21 cellular contexts compared by ENCODE assay signal in the genomic region with DNA sequence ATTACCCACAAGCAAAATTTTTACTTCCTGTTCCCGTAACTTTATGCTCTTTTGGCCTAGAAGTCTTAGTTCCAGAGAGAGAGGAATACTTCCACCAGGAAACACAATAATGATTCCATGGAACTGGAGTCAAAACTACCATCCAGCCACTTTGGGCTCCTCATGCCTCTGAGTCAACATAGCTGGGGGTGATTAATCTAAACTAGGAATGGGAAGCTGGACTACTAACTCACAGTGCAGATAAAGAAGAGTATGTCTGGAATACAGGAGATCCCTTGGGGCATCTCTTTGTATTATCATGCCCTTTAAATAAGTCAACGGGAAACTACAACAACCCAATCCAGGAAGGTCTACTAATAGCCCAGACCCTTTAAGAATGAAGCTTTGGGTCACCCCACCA.
"Had no signal": no experiment of that assay in that cellular context is flagged by ENCODE, and none has a peak within 500 bp of the region (broad histone marks: within the 10 kb centered on the region; RNA-seq: fewer than 3 reads in every experiment).

No MANE protein-coding gene starts in this region.

- H3K27ac Mint-ChIP-seq: activated CD4-positive, alpha-beta memory T cell treated with anti-CD3 and anti-CD28 coated beads, Interleukin-2, amount 10 ng/mL, durations not matched to agents 7 days and 5 days; activated CD4-positive, alpha-beta T cell treated with anti-CD3 and anti-CD28 coated beads for 36 hours; activated naive CD4-positive, alpha-beta T cell treated with anti-CD3 and anti-CD28 coated beads, Interleukin-2, amount 50 U/mL, for 24 hours; memory B cell; natural killer cell; T-helper 17 cell had no signal

- H3K4me1 ChIP-seq: prostate gland had no signal

- H3K4me3 Mint-ChIP-seq: activated CD4-positive, alpha-beta memory T cell treated with anti-CD3 and anti-CD28 coated beads, Interleukin-2, amount 10 ng/mL, durations not matched to agents 7 days and 5 days; activated CD4-positive, alpha-beta T cell treated with anti-CD3 and anti-CD28 coated beads for 36 hours; activated naive CD4-positive, alpha-beta T cell treated with anti-CD3 and anti-CD28 coated beads, Interleukin-2, amount 50 U/mL, for 24 hours; activated T-cell treated with anti-CD3 and anti-CD28 coated beads, Interleukin-2, amount 50 U/mL, for 4 hours; memory B cell; natural killer cell; T-helper 17 cell had no signal

- ATAC-seq: activated CD4-positive, alpha-beta T cell treated with anti-CD3 and anti-CD28 coated beads for 36 hours; activated T-cell treated with anti-CD3 and anti-CD28 coated beads, Interleukin-2, amount 50 U/mL, for 4 hours; body of pancreas; left ventricle myocardium superior; natural killer cell; right cardiac atrium; T-helper 17 cell had no signal

- H3K9me3 Mint-ChIP-seq: activated CD4-positive, alpha-beta memory T cell treated with anti-CD3 and anti-CD28 coated beads, Interleukin-2, amount 10 ng/mL, durations not matched to agents 7 days and 5 days; activated naive CD4-positive, alpha-beta T cell treated with anti-CD3 and anti-CD28 coated beads, Interleukin-2, amount 50 U/mL, for 24 hours; activated T-cell treated with anti-CD3 and anti-CD28 coated beads, Interleukin-2, amount 50 U/mL, for 4 hours; memory B cell; natural killer cell had no signal

- H3K27ac ChIP-seq: body of pancreas, coronary artery, hepatocyte, prostate gland, tibial nerve had no signal

- H3K4me3 ChIP-seq: body of pancreas, coronary artery, hepatocyte, prostate gland, tibial nerve had no signal

- H3K4me2 ChIP-seq: hepatocyte had no signal

- H3K36me3 Mint-ChIP-seq: natural killer cell had no signal

- H3K9me3 ChIP-seq: body of pancreas, prostate gland, tibial nerve had no signal

- H3K36me3 ChIP-seq: prostate gland had no signal

- H2AFZ ChIP-seq: hepatocyte had no signal

- H3K27me3 ChIP-seq: body of pancreas, hepatocyte, tibial nerve had no signal

- DNase-seq: activated CD4-positive, alpha-beta memory T cell treated with anti-CD3 and anti-CD28 coated beads, Interleukin-2, amount 10 ng/mL, durations not matched to agents 7 days and 5 days; activated CD4-positive, alpha-beta T cell treated with anti-CD3 and anti-CD28 coated beads for 36 hours; activated effector memory CD4-positive, alpha-beta T cell treated with anti-CD3 and anti-CD28 coated beads, Interleukin-2, amount 50 U/mL, for 16 hours; activated T-cell treated with anti-CD3 and anti-CD28 coated beads, Interleukin-2, amount 50 U/mL, for 4 hours; body of pancreas; central memory CD4-positive, alpha-beta T cell; effector CD4-positive, alpha-beta T cell; kidney; left ventricle myocardium superior; natural killer cell; right cardiac atrium; small intestine; stimulated activated CD4-positive, alpha-beta T cell treated with anti-CD3 and anti-CD28 coated beads, Interleukin-4, amount 100 ng/mL, for 24 hours; stimulated activated naive CD4-positive, alpha-beta T cell; T-helper 17 cell had no signal

- FAIRE-seq: kidney, small intestine had no signal

- H3K27me3 Mint-ChIP-seq: activated CD4-positive, alpha-beta memory T cell treated with anti-CD3 and anti-CD28 coated beads, Interleukin-2, amount 10 ng/mL, durations not matched to agents 7 days and 5 days; activated CD4-positive, alpha-beta T cell treated with anti-CD3 and anti-CD28 coated beads for 36 hours; activated naive CD4-positive, alpha-beta T cell treated with anti-CD3 and anti-CD28 coated beads, Interleukin-2, amount 50 U/mL, for 24 hours; memory B cell; T-helper 17 cell had no signal
